Comparison of ENCODE assay signal across 18 cellular contexts in genomic region chr1:79322511-79323027, GRCh38.
DNase-seq lines count a peak whose midpoint lies in the region; ATAC-seq and TF ChIP-seq lines count a peak whose summit lies in the region.
"Had no signal": no experiment of that assay in that cellular context is flagged by ENCODE, and none has a peak within 500 bp of the region (broad histone marks: within the 10 kb centered on the region; RNA-seq: fewer than 3 reads in every experiment).

No MANE protein-coding gene starts in this region.

- H2BK120ac ChIP-seq in mesenchymal stem cell (ENCODE audit: low read depth, low read length): no peak overlapping the region

- no peaks in the 10 kb centered on the region for H3K27me3 ChIP-seq in PC-3 (ENCODE audit: low read length)
- no peaks in the 10 kb centered on the region for H3K27me3 ChIP-seq in endodermal cell (ENCODE audit: control insufficient read depth, insufficient read depth, low read length, poor library complexity, severe bottlenecking)
- H3K27me3 ChIP-seq in mesenchymal stem cell (ENCODE audit: control insufficient read depth in 1 of 2, insufficient read depth in 1 of 2, low read length in 2 of 2): no peaks in the 10 kb centered on the region
- H3K27me3 ChIP-seq in HAP-1 (ENCODE audit: low read depth): no peaks in the 10 kb centered on the region
- H3K27me3 ChIP-seq: ovary, upper lobe of right lung had no signal

- H3K23ac ChIP-seq in mesenchymal stem cell (ENCODE audit: low read length in 2 of 2): no peak overlapping the region

- H3K4me3 ChIP-seq in PC-3 (ENCODE audit: low read length) (no peak overlapping the region; the same call in 1 of the 2 replicates), endodermal cell (ENCODE audit: low read length) (no peak overlapping the region), mesenchymal stem cell (ENCODE audit: insufficient read depth in 1 of 2, low read depth in 1 of 2, low read length in 2 of 2) (peak overlapping the region in 1 of 2 experiments; percentile 8), HAP-1 (no peak overlapping the region)
- H3K4me3 ChIP-seq: mucosa of descending colon, ovary, skin epidermis, upper lobe of right lung had no signal

- H3K79me2 ChIP-seq in PC-3 (ENCODE audit: low read length): no peaks in the 10 kb centered on the region

- H4K8ac ChIP-seq in mesenchymal stem cell (ENCODE audit: low read length): no peak overlapping the region

- no peak overlapping the region for H3K27ac Mint-ChIP-seq in endodermal cell
- H3K27ac Mint-ChIP-seq: stimulated activated memory B cell treated with anti-CD40 and anti-IgM and Interleukin-4, amounts not matched to agents 10 μg/mL and 1 μg/mL and 100 μg/mL, for 72 hours had no signal

- intact Hi-C loops in PC-3 (cut with micrococcal nuclease): loop anchor here (2.0 kb wide), 1 partner anchor 66 kb away; no protein-coding TSS in a partner anchor

- H2AFZ ChIP-seq in PC-3 (ENCODE audit: low read length): no peak overlapping the region
- no peak overlapping the region for H2AFZ ChIP-seq in mesenchymal stem cell (ENCODE audit: low read depth, low read length)

- no peak overlapping the region for H2BK12ac ChIP-seq in mesenchymal stem cell (ENCODE audit: low read length in 2 of 2)

- CTCF ChIA-PET in PC-3 (lab: Charles Lee): interaction anchor here (0.6 to 1.3 kb wide), 3 partner anchors 29 to 483 kb away, joined by 3 to 5 read pairs (median 3); no protein-coding TSS in a partner anchor

- no peaks in the 10 kb centered on the region for H3K79me1 ChIP-seq in mesenchymal stem cell (replicated peaks; ENCODE audit: low read length, poor library complexity, severe bottlenecking)

- POLR2A ChIA-PET in PC-3 (lab: Charles Lee; ENCODE audit: unreplicated experiment): no interaction called here

- BruUV-seq in PC-3 (replicated peaks; lab: Mats Ljungman, UMichigan): no TSS peak

- no peak overlapping the region for H2BK15ac ChIP-seq in mesenchymal stem cell (ENCODE audit: low read depth, poor library complexity, severe bottlenecking)

- H3K4me2 ChIP-seq in PC-3 (ENCODE audit: low read length) (peak overlapping the region; percentile 28), mesenchymal stem cell (ENCODE audit: low read length, poor library complexity, severe bottlenecking) (no peak overlapping the region)

- peak overlapping the region; percentile 29; the same call in 1 of the 2 replicates for H3K9ac ChIP-seq in PC-3 (ENCODE audit: low read length)
- no peak overlapping the region for H3K9ac ChIP-seq in endodermal cell (ENCODE audit: extremely low read depth, low read length, poor library complexity, severe bottlenecking)
- peak overlapping the region; percentile 76 for H3K9ac ChIP-seq in mesenchymal stem cell (ENCODE audit: low read length)

- TF ChIP-seq CTCF in PC-3 (conservative IDR thresholded peaks at IDR 0.05; ENCODE audit: low read depth, low read length): no peak; the same call in 1 of the 2 replicates
- peak; percentile 56 for TF ChIP-seq CTCF in endodermal cell (conservative IDR thresholded peaks at IDR 0.05)

- ATAC-seq in PC-3 (peak; percentile 23; the same call in 1 of the 2 replicates), GM18498 (IDR thresholded peaks at IDR 0.05; ENCODE audit: unreplicated experiment) (no peak)
- ATAC-seq: mucosa of descending colon; stimulated activated memory B cell treated with anti-CD40 and anti-IgM and Interleukin-4, amounts not matched to agents 10 μg/mL and 1 μg/mL and 100 μg/mL, for 72 hours; upper lobe of right lung had no signal

- no peak overlapping the region for H3K14ac ChIP-seq in mesenchymal stem cell (ENCODE audit: low read length in 2 of 2)

- H2BK5ac ChIP-seq in mesenchymal stem cell (ENCODE audit: low read depth, low read length, poor library complexity, severe bottlenecking): no peak overlapping the region

- H3K4me1 ChIP-seq in PC-3 (ENCODE audit: insufficient read depth, low read length): peaks cover 20% of the 10 kb centered on the region
- H3K4me1 ChIP-seq in endodermal cell (ENCODE audit: control insufficient read depth, insufficient read depth, low read length): no peaks in the 10 kb centered on the region
- no peaks in the 10 kb centered on the region for H3K4me1 ChIP-seq in mesenchymal stem cell (ENCODE audit: control insufficient read depth, insufficient read depth, low read depth, low read length)
- H3K4me1 ChIP-seq in HAP-1: no peaks in the 10 kb centered on the region; the same call in 1 of the 2 replicates
- H3K4me1 ChIP-seq: upper lobe of right lung had no signal

- peaks cover 6% of the 10 kb centered on the region for H3K9me3 Mint-ChIP-seq in endodermal cell

- no peak overlapping the region for H3K4ac ChIP-seq in mesenchymal stem cell (ENCODE audit: low read depth in 1 of 2, low read length in 2 of 2)

- no peak overlapping the region for H3K4me3 Mint-ChIP-seq in endodermal cell
- H3K4me3 Mint-ChIP-seq: stimulated activated memory B cell treated with anti-CD40 and anti-IgM and Interleukin-4, amounts not matched to agents 10 μg/mL and 1 μg/mL and 100 μg/mL, for 72 hours had no signal

- H3K36me3 ChIP-seq in PC-3 (ENCODE audit: low read depth, low read length): no peaks in the 10 kb centered on the region
- H3K36me3 ChIP-seq in endodermal cell (ENCODE audit: control insufficient read depth, insufficient read depth, low read length): no peaks in the 10 kb centered on the region
- no peaks in the 10 kb centered on the region for H3K36me3 ChIP-seq in mesenchymal stem cell (ENCODE audit: control insufficient read depth in 1 of 2, insufficient read depth in 2 of 2, low read depth in 1 of 2, low read length in 2 of 2)
- H3K36me3 ChIP-seq in HAP-1 (replicated peaks): no peaks in the 10 kb centered on the region
- H3K36me3 ChIP-seq: ovary, upper lobe of right lung had no signal

- H3K36me3 Mint-ChIP-seq in endodermal cell (ENCODE audit: low read depth): peaks cover 2% of the 10 kb centered on the region
- H3K36me3 Mint-ChIP-seq: stimulated activated memory B cell treated with anti-CD40 and anti-IgM and Interleukin-4, amounts not matched to agents 10 μg/mL and 1 μg/mL and 100 μg/mL, for 72 hours had no signal

- DNase-seq in Daoy (ENCODE audit: low read depth): peak; percentile 20
- DNase-seq in PC-3: peak; percentile 24
- no peak for DNase-seq in endodermal cell
- DNase-seq in mesenchymal stem cell: peak; percentile 65
- no peak for DNase-seq in DMS79 (lab: John Stamatoyannopoulos, UW)
- DNase-seq in NCI-H2227 treated with DMSO at 0.1 percent for 48 hours (lab: John Stamatoyannopoulos, UW): no peak
- DNase-seq in HAP-1 (ENCODE audit: low spot score in 2 of 2): no peak
- DNase-seq: activated CD8-positive, alpha-beta memory T cell treated with anti-CD3 and anti-CD28 coated beads for 24 hours; AML-193; aorta; islet precursor cell; KBM-7; mucosa of descending colon; ovary; upper lobe of right lung had no signal

- H3K18ac ChIP-seq in mesenchymal stem cell (ENCODE audit: low read depth in 1 of 2, low read length in 2 of 2): no peak overlapping the region

- WGBS in endodermal cell (ENCODE audit: insufficient coverage in 1 of 2, insufficient read length in 1 of 2), 2 experiments: 96 to 100% methylated on average over 3 to 5 of the region's 5 CpGs
- 96% methylated on average over 3 of the region's 5 CpGs for WGBS in mesenchymal stem cell

- H3F3A ChIP-seq in PC-3 (ENCODE audit: low read length, unreplicated experiment): no peaks in the 10 kb centered on the region

- H4K91ac ChIP-seq in mesenchymal stem cell (ENCODE audit: low read length): no peak overlapping the region

- no peaks in the 10 kb centered on the region for H3K9me3 ChIP-seq in PC-3 (ENCODE audit: low read length)
- peaks cover 6% of the 10 kb centered on the region for H3K9me3 ChIP-seq in endodermal cell (ENCODE audit: control insufficient read depth, low read length)
- peaks cover 24% of the 10 kb centered on the region for H3K9me3 ChIP-seq in mesenchymal stem cell (ENCODE audit: control insufficient read depth, low read length)
- no peaks in the 10 kb centered on the region for H3K9me3 ChIP-seq in HAP-1
- H3K9me3 ChIP-seq: mucosa of descending colon, ovary, upper lobe of right lung had no signal

- no peak overlapping the region for H2AK5ac ChIP-seq in mesenchymal stem cell (ENCODE audit: low read length, severe bottlenecking)

- H3K4me1 Mint-ChIP-seq in endodermal cell: no peaks in the 10 kb centered on the region
- H3K4me1 Mint-ChIP-seq: stimulated activated memory B cell treated with anti-CD40 and anti-IgM and Interleukin-4, amounts not matched to agents 10 μg/mL and 1 μg/mL and 100 μg/mL, for 72 hours had no signal

- H4K20me1 ChIP-seq in PC-3 (ENCODE audit: low read length): no peaks in the 10 kb centered on the region

- in situ Hi-C loops in HAP-1 (cut with MboI; ENCODE audit: low sequenced_read_pairs): no loop called here

- no peaks in the 10 kb centered on the region for H3K27me3 Mint-ChIP-seq in endodermal cell (ENCODE audit: insufficient read depth)
- H3K27me3 Mint-ChIP-seq: stimulated activated memory B cell treated with anti-CD40 and anti-IgM and Interleukin-4, amounts not matched to agents 10 μg/mL and 1 μg/mL and 100 μg/mL, for 72 hours had no signal

- H3K9me2 ChIP-seq in PC-3 (replicated peaks; ENCODE audit: low read length): no peaks in the 10 kb centered on the region

- H3K27ac ChIP-seq in PC-3 (ENCODE audit: low read length) (peak overlapping the region; percentile 75), endodermal cell (ENCODE audit: low read depth, low read length) (no peak overlapping the region), mesenchymal stem cell (ENCODE audit: low read length, poor library complexity, severe bottlenecking) (no peak overlapping the region)
- H3K27ac ChIP-seq: ovary, upper lobe of right lung had no signal

Comparison
In these comparisons a context has a peak if more than half of its experiments do, and no peak if none do; other contexts are left out.
1. DNase-seq: peak in Daoy (single experiment), PC-3 (single experiment) and mesenchymal stem cell (single experiment); none in endodermal cell (single experiment), DMS79 (single experiment), NCI-H2227 treated with DMSO at 0.1 percent for 48 hours (single experiment) and HAP-1 (0 of 2).